Comparison of ENCODE assay signal across 25 cellular contexts in genomic region chr5:152466079-152466745, GRCh38.
"Had no signal": no experiment of that assay in that cellular context is flagged by ENCODE, and none has a peak within 500 bp of the region (broad histone marks: within the 10 kb centered on the region; RNA-seq: fewer than 3 reads in every experiment).

No MANE protein-coding gene starts in this region.

- ATAC-seq: effector memory CD8-positive, alpha-beta T cell; gastroesophageal sphincter; naive thymus-derived CD4-positive, alpha-beta T cell; stimulated activated naive B cell treated with anti-CD40 and anti-IgM and Interleukin-4, amounts not matched to agents 10 μg/mL and 1 μg/mL and 100 μg/mL, for 72 hours; stimulated activated naive CD8-positive, alpha-beta T cell treated with anti-CD3 and anti-CD28 coated beads, Interleukin-15, amount 100 ng/mL, for 72 hours; upper lobe of right lung had no signal

- H3K4me3 ChIP-seq: gastroesophageal sphincter, neural progenitor cell, sigmoid colon, spleen, suprapubic skin, transverse colon, upper lobe of right lung, vagina had no signal

- H3K36me3 ChIP-seq: gastroesophageal sphincter, neural progenitor cell, sigmoid colon, spleen, suprapubic skin, transverse colon, upper lobe of right lung, vagina had no signal

- H2AFZ ChIP-seq: neural progenitor cell, parathyroid adenoma had no signal

- DNase-seq: cerebellar nuclear complex; cortex of kidney; effector memory CD8-positive, alpha-beta T cell; foreskin fibroblast; hypothalamus; immature natural killer cell; islet precursor cell; kidney glomerular epithelial cell; mesenchymal stem cell; midbrain; naive thymus-derived CD4-positive, alpha-beta T cell; sigmoid colon; spleen; stimulated activated CD4-positive, alpha-beta T cell treated with anti-CD3 and anti-CD28 coated beads, Interleukin-4, amount 100 ng/mL, for 4 hours; stimulated activated naive B cell treated with anti-CD40 and anti-IgM and Interleukin-4, amounts not matched to agents 10 μg/mL and 1 μg/mL and 100 μg/mL, for 72 hours; stimulated activated naive CD8-positive, alpha-beta T cell treated with anti-CD3 and anti-CD28 coated beads, Interleukin-15, amount 100 ng/mL, for 72 hours; transverse colon; upper lobe of right lung had no signal

- H3K4me2 ChIP-seq: neural progenitor cell had no signal

- H3K9me3 Mint-ChIP-seq: nephron, neural progenitor cell had no signal

- H3K9ac ChIP-seq: neural progenitor cell, parathyroid adenoma had no signal

- H3K4me1 ChIP-seq: gastroesophageal sphincter, parathyroid adenoma, sigmoid colon, spleen, suprapubic skin, transverse colon, upper lobe of right lung, vagina had no signal

- H3K27ac ChIP-seq: gastroesophageal sphincter, neural progenitor cell, parathyroid adenoma, sigmoid colon, spleen, suprapubic skin, transverse colon, upper lobe of right lung, vagina had no signal

- H3K27me3 ChIP-seq: gastroesophageal sphincter, neural progenitor cell, sigmoid colon, spleen, suprapubic skin, transverse colon, vagina had no signal

- H3K4me3 Mint-ChIP-seq: effector memory CD8-positive, alpha-beta T cell; immature natural killer cell; naive thymus-derived CD4-positive, alpha-beta T cell; nephron; neural progenitor cell; stimulated activated naive B cell treated with anti-CD40 and anti-IgM and Interleukin-4, amounts not matched to agents 10 μg/mL and 1 μg/mL and 100 μg/mL, for 72 hours; stimulated activated naive CD8-positive, alpha-beta T cell treated with anti-CD3 and anti-CD28 coated beads, Interleukin-15, amount 100 ng/mL, for 72 hours had no signal

- H3K27ac Mint-ChIP-seq: effector memory CD8-positive, alpha-beta T cell; immature natural killer cell; naive thymus-derived CD4-positive, alpha-beta T cell; nephron; neural progenitor cell; progenitor cell of endocrine pancreas; stimulated activated naive B cell treated with anti-CD40 and anti-IgM and Interleukin-4, amounts not matched to agents 10 μg/mL and 1 μg/mL and 100 μg/mL, for 72 hours; stimulated activated naive CD8-positive, alpha-beta T cell treated with anti-CD3 and anti-CD28 coated beads, Interleukin-15, amount 100 ng/mL, for 72 hours had no signal

- H3K4me1 Mint-ChIP-seq: nephron; stimulated activated naive CD8-positive, alpha-beta T cell treated with anti-CD3 and anti-CD28 coated beads, Interleukin-15, amount 100 ng/mL, for 72 hours had no signal

- H3K27me3 Mint-ChIP-seq: stimulated activated naive B cell treated with anti-CD40 and anti-IgM and Interleukin-4, amounts not matched to agents 10 μg/mL and 1 μg/mL and 100 μg/mL, for 72 hours; stimulated activated naive CD8-positive, alpha-beta T cell treated with anti-CD3 and anti-CD28 coated beads, Interleukin-15, amount 100 ng/mL, for 72 hours had no signal

- H3K36me3 Mint-ChIP-seq: immature natural killer cell; naive thymus-derived CD4-positive, alpha-beta T cell; neural progenitor cell; stimulated activated naive B cell treated with anti-CD40 and anti-IgM and Interleukin-4, amounts not matched to agents 10 μg/mL and 1 μg/mL and 100 μg/mL, for 72 hours had no signal

- H3K79me2 ChIP-seq: parathyroid adenoma had no signal

- H3K9me3 ChIP-seq: gastroesophageal sphincter, sigmoid colon, spleen, suprapubic skin, transverse colon, upper lobe of right lung, vagina had no signal
